Comparison of ENCODE assay signal across 25 cellular contexts in the genomic region with DNA sequence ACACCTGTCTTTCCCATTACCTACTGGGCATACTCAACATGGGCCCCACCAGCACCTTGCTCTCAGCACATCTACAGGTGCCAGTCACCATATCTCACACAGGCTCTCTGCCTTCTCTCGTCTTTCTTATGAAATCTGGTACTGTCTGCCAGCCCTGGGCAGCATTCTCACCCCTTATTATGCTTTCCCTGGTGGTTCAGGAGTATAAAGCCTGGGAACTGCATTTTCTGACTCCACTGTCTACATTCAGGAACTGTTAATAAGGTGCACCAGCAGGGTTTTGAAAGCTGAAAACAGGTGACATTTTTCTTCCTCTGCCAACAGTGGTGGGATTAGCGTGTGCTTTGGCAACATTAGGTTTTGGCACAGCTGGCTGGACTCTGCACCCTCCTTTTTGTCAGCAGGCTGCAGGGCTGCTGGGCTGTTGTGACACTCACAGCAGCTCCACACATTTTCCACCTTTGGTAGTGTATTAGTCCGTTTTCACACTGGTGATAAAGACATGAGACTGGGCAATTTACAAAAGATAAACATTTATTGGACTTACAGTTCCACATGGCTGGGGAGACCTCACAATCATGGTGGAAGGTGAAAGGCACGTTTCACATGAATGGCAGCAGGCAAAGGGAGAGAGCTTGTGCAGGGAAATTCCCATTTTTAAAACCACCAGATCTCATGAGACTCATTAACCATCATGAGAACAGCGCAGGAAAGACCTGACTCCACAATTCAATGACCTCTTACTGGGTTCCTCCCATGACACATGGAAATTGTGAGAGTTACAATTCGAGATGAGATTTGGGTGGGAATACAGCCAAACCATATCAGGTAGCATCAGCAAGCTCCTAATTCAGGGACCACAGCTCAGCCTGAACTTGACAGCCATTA.
"Had no signal": no experiment of that assay in that cellular context is flagged by ENCODE, and none has a peak within 500 bp of the region (broad histone marks: within the 10 kb centered on the region; RNA-seq: fewer than 3 reads in every experiment).

No MANE protein-coding gene starts in this region.

- H3K4me3 ChIP-seq: esophagus squamous epithelium, pancreas, prostate gland, smooth muscle cell had no signal

- DNase-seq: activated B cell treated with CpG ODN at 0.5 μM for 24 hours; activated CD4-positive, alpha-beta T cell treated with anti-CD3 and anti-CD28 coated beads, Interleukin-2, amount 50 U/mL, for 1 hour; activated CD8-positive, alpha-beta memory T cell treated with anti-CD3 and anti-CD28 coated beads, Interleukin-2, amount 10 ng/mL, durations not matched to agents 7 days and 5 days; activated CD8-positive, alpha-beta T cell treated with anti-CD3 and anti-CD28 coated beads, Interleukin-2, amount 10 ng/mL, durations not matched to agents 7 days and 5 days; activated naive CD4-positive, alpha-beta T cell; activated T-cell treated with anti-CD3 and anti-CD28 coated beads, Interleukin-2, amount 50 U/mL, for 48 hours; anterior cingulate cortex; effector CD4-positive, alpha-beta T cell; esophagus squamous epithelium; foreskin melanocyte; left ventricle myocardium superior; mammary epithelial cell; naive B cell; nephron progenitor cell; pancreas; stimulated activated CD4-positive, alpha-beta T cell treated with anti-CD3 and anti-CD28 coated beads, Interleukin-1b, Interleukin-23, amount 100 ng/mL, for 48 hours; stimulated activated CD4-positive, alpha-beta T cell treated with anti-CD3 and anti-CD28 coated beads, Interleukin-4, amount 100 ng/mL, for 4 hours; stimulated activated CD8-positive, alpha-beta memory T cell treated with anti-CD3 and anti-CD28 coated beads, Interleukin-4, amount 100 ng/mL, for 48 hours; stimulated activated naive CD8-positive, alpha-beta T cell treated with anti-CD3 and anti-CD28 coated beads, Interleukin-15, amount 100 ng/mL, for 72 hours; substantia nigra had no signal

- ATAC-seq: activated CD8-positive, alpha-beta memory T cell treated with anti-CD3 and anti-CD28 coated beads, Interleukin-2, amount 10 ng/mL, durations not matched to agents 7 days and 5 days; activated CD8-positive, alpha-beta T cell treated with anti-CD3 and anti-CD28 coated beads, Interleukin-2, amount 10 ng/mL, durations not matched to agents 7 days and 5 days; activated naive CD4-positive, alpha-beta T cell treated with anti-CD3 and anti-CD28 coated beads, Interleukin-2, amount 50 U/mL, for 72 hours; left ventricle myocardium superior; pancreas; stimulated activated memory B cell treated with anti-CD40 and anti-IgM and Interleukin-4, amounts not matched to agents 10 μg/mL and 1 μg/mL and 100 μg/mL, for 72 hours; stimulated activated naive CD8-positive, alpha-beta T cell treated with anti-CD3 and anti-CD28 coated beads, Interleukin-15, amount 100 ng/mL, for 72 hours had no signal

- FAIRE-seq: bronchial epithelial cell, pancreas had no signal
